ENCODE assay signal across 23 cellular contexts in the genomic region with DNA sequence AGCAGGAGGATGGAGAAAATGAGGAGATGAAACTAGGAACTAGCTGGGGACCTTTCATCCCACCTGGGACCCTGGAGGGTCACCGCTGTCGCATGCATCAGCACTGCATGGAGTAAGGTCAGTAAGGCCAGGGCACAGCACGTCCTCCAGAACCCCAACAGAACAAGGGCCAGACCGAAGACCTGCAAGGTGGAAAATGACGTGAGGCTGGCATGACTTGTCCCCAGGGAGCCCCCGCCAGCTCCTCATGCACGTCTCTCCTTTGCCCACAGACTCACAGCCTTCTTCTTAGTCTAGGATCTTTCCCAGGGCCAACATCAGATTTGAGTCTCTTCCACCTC. TPM values are rescaled to one million over a fixed set of nuclear protein-coding genes. Genes with fewer than 3 reads are reported as not detected.
"Had no signal": no experiment of that assay in that cellular context is flagged by ENCODE, and none has a peak within 500 bp of the region (broad histone marks: within the 10 kb centered on the region; RNA-seq: fewer than 3 reads in every experiment).

No MANE protein-coding gene starts in this region.

- H3K27ac Mint-ChIP-seq: activated naive CD4-positive, alpha-beta T cell treated with anti-CD3 and anti-CD28 coated beads for 36 hours; activated naive CD8-positive, alpha-beta T cell treated with anti-CD3 and anti-CD28 coated beads, Interleukin-2, amount 50 U/mL, for 24 hours; nephron; progenitor cell of endocrine pancreas had no signal

- ATAC-seq: activated CD4-positive, CD25-positive, alpha-beta regulatory T cell treated with anti-CD3 and anti-CD28 coated beads, Interleukin-2, amount 50 U/mL, for 24 hours; activated naive CD8-positive, alpha-beta T cell treated with anti-CD3 and anti-CD28 coated beads, Interleukin-2, amount 50 U/mL, for 24 hours; right cardiac atrium; stimulated activated naive CD8-positive, alpha-beta T cell treated with anti-CD3 and anti-CD28 coated beads, Interleukin-15, Interleukin-2, amounts not matched to agents 100 U/mL and 50 U/mL, for 24 hours had no signal

- H3K4me3 ChIP-seq: ascending aorta, SK-N-MC, thoracic aorta had no signal

- H3K9me3 Mint-ChIP-seq: activated naive CD4-positive, alpha-beta T cell treated with anti-CD3 and anti-CD28 coated beads for 36 hours; activated naive CD8-positive, alpha-beta T cell treated with anti-CD3 and anti-CD28 coated beads, Interleukin-2, amount 50 U/mL, for 24 hours had no signal

- H3K36me3 ChIP-seq: ascending aorta, thoracic aorta had no signal

- H3K9me3 ChIP-seq: ascending aorta, thoracic aorta had no signal

- DNase-seq: activated CD4-positive, alpha-beta T cell treated with anti-CD3 and anti-CD28 coated beads, Interleukin-2, amount 50 U/mL, for 4 hours; activated naive CD4-positive, alpha-beta T cell treated with anti-CD3 and anti-CD28 coated beads for 36 hours; activated naive CD8-positive, alpha-beta T cell treated with anti-CD3 and anti-CD28 coated beads, Interleukin-2, amount 50 U/mL, for 24 hours; kidney; mesendoderm; right cardiac atrium; stimulated activated CD4-positive, alpha-beta T cell treated with anti-CD3 and anti-CD28 coated beads, Interleukin-4, amount 100 ng/mL, for 4 hours; stimulated activated naive CD8-positive, alpha-beta T cell treated with anti-CD3 and anti-CD28 coated beads, Interleukin-15, Interleukin-2, amounts not matched to agents 100 U/mL and 50 U/mL, for 24 hours; T-helper 1 cell; T1000 had no signal

- H3K4me3 Mint-ChIP-seq: activated naive CD4-positive, alpha-beta T cell treated with anti-CD3 and anti-CD28 coated beads for 36 hours; activated naive CD8-positive, alpha-beta T cell treated with anti-CD3 and anti-CD28 coated beads, Interleukin-2, amount 50 U/mL, for 24 hours; nephron had no signal

- H3K27me3 ChIP-seq: ascending aorta had no signal

- H3K27ac ChIP-seq: ascending aorta, SK-N-MC, thoracic aorta had no signal

RNA-seq across cellular contexts. Expression of a gene that starts 4.7 kb away (rescaled TPM):
- total RNA-seq: ascending aorta, right cardiac atrium, thoracic aorta had no signal

RNA-seq across cellular contexts. Expression of a gene that starts 31.3 kb away (rescaled TPM):
- total RNA-seq: activated naive CD4-positive, alpha-beta T cell treated with anti-CD3 and anti-CD28 coated beads for 36 hours; ascending aorta; bronchial epithelial cell; chondrocyte; kidney; liver; occipital lobe; right cardiac atrium; thoracic aorta; urinary bladder had no signal
- polyA plus RNA-seq: esophagus, liver, right cardiac atrium, urinary bladder had no signal

RNA-seq across cellular contexts. Expression of a gene that starts 57.2 kb away (rescaled TPM):
- total RNA-seq: activated naive CD4-positive, alpha-beta T cell treated with anti-CD3 and anti-CD28 coated beads for 36 hours; bronchial epithelial cell; chondrocyte; kidney; occipital lobe; progenitor cell of endocrine pancreas; thoracic aorta; urinary bladder had no signal
- polyA plus RNA-seq: esophagus, small intestine, urinary bladder had no signal
